In genomic region chr19:10230155-10230903, GRCh38 we compare ENCODE assay signal across 8 cellular contexts. TPM values are rescaled to one million over a fixed set of nuclear protein-coding genes. Genes with fewer than 3 reads are reported as not detected.
DNase-seq lines count a peak whose midpoint lies in the region; ATAC-seq and TF ChIP-seq lines count a peak whose summit lies in the region.

No MANE protein-coding gene starts in this region.

- peaks cover 7% of the 10 kb centered on the region for H3K4me1 ChIP-seq in NT2/D1 (ENCODE audit: insufficient read depth, insufficient read length)
- peaks cover 3% of the 10 kb centered on the region for H3K4me1 ChIP-seq in prostate gland (replicated peaks)
- no peaks in the 10 kb centered on the region for H3K4me1 ChIP-seq in aorta (ENCODE audit: control insufficient read depth in 1 of 2, insufficient read depth in 2 of 2, low read length in 2 of 2)

- H3K9me3 ChIP-seq in NT2/D1 (ENCODE audit: insufficient read depth, low read length), result peaks cover 5% of the 10 kb centered on the region; the same call in 1 of the 2 replicates
- H3K9me3 ChIP-seq in prostate gland, result no peaks in the 10 kb centered on the region
- no peaks in the 10 kb centered on the region for H3K9me3 ChIP-seq in aorta (ENCODE audit: control insufficient read depth, low read length)

- WGBS in prostate gland, result 0% methylated on average over 26 of the region's 72 CpGs
- 0 to 1% methylated on average over 67 to 72 of the region's 72 CpGs for WGBS in aorta, 2 donors

- ATAC-seq in GM19023 (IDR thresholded peaks at IDR 0.05; ENCODE audit: unreplicated experiment) (peak; percentile 23), aorta (ENCODE audit: low FRiP score) (peak; percentile 34)

- DNase-seq in NT2/D1 (ENCODE audit: low read depth, low spot score) (no peak), activated gamma-delta T cell (lab: John Stamatoyannopoulos, UW) (peak; percentile 59), head of caudate nucleus (peak in 33 of 42 donors; percentile 5 to 57 (median 28)), prostate gland (ENCODE audit: low spot score) (no peak), aorta (peak; percentile 79 to 87), AML-193 (lab: John Stamatoyannopoulos, UW) (no peak), NCI-H510A (lab: John Stamatoyannopoulos, UW) (no peak)

- no peak for TF ChIP-seq CTCF in prostate gland (IDR thresholded peaks at IDR 0.05)

- peak overlapping the region; percentile 76 for H3K4me3 ChIP-seq in NT2/D1 (ENCODE audit: insufficient read length, low read depth)
- peak overlapping the region; percentile 59 to 82 for H3K4me3 ChIP-seq in prostate gland
- H3K4me3 ChIP-seq in aorta (ENCODE audit: low read length in 2 of 2), result peak overlapping the region; percentile 44 to 77

- peak overlapping the region; percentile 81 to 83 for H3K27ac ChIP-seq in prostate gland
- no peak overlapping the region for H3K27ac ChIP-seq in aorta (ENCODE audit: low read depth in 1 of 2, low read length in 2 of 2)

- no peaks in the 10 kb centered on the region for H3K27me3 ChIP-seq in NT2/D1 (ENCODE audit: insufficient read depth, insufficient read length)
- H3K27me3 ChIP-seq in prostate gland (replicated peaks; ENCODE audit: insufficient read depth), result no peaks in the 10 kb centered on the region
- no peaks in the 10 kb centered on the region for H3K27me3 ChIP-seq in aorta (ENCODE audit: control insufficient read depth in 1 of 2, insufficient read depth in 2 of 2, low read length in 1 of 2)

- H3K9ac ChIP-seq in NT2/D1 (ENCODE audit: insufficient read length, low read depth), result peak overlapping the region; percentile 92

- H3K36me3 ChIP-seq in NT2/D1 (ENCODE audit: insufficient read depth, insufficient read length, low read length) (no peaks in the 10 kb centered on the region), prostate gland (no peaks in the 10 kb centered on the region), aorta (ENCODE audit: control insufficient read depth in 1 of 2, insufficient read depth in 2 of 2, low read length in 1 of 2) (no peaks in the 10 kb centered on the region)

- no peak for TF ChIP-seq POLR2A in prostate gland (IDR thresholded peaks at IDR 0.05)

- intact Hi-C loops in head of caudate nucleus (cut with DNase I) (no loop called here), prostate gland (cut with DNase I) (no loop called here), aorta (cut with DNase I) (no loop called here)

RNA-seq across cellular contexts. Expression of gene S1PR2, which starts 0.8 kb away (rescaled TPM):
- 1 to 10 TPM; 4.5 to 8.5 TPM for total RNA-seq in prostate gland
- total RNA-seq in aorta, result 10 to 100 TPM in 1 of 2 donors, 1 to 10 TPM in 1; 9.8 to 14.3 TPM
- polyA plus RNA-seq in aorta, result 1 to 10 TPM; 3.3 to 4.2 TPM

RNA-seq across cellular contexts. Expression of gene MRPL4, which starts 21.7 kb away (rescaled TPM):
- 10 to 100 TPM; 72.6 to 75.6 TPM for total RNA-seq in prostate gland
- total RNA-seq in aorta, result 10 to 100 TPM; 22.7 to 25.4 TPM
- 10 to 100 TPM; 27.4 to 38.2 TPM for polyA plus RNA-seq in aorta

RNA-seq across cellular contexts. Expression of gene DNMT1, which starts 35.6 kb away (rescaled TPM):
- 10 to 100 TPM; 29.9 to 50.0 TPM for total RNA-seq in prostate gland
- total RNA-seq in aorta, result 10 to 100 TPM; 59.6 to 89.0 TPM
- polyA plus RNA-seq in aorta, result 10 to 100 TPM in 1 of 2 donors, 1 to 10 TPM in 1; 7.1 to 32.7 TPM

RNA-seq across cellular contexts. Expression of gene ICAM1, which starts 40.6 kb away (rescaled TPM):
- 10 to 100 TPM in 1 of 2 donors, 1 to 10 TPM in 1; 8.9 to 25.1 TPM for total RNA-seq in prostate gland
- 10 to 100 TPM; 41.2 to 43.6 TPM for total RNA-seq in aorta
- 1 to 10 TPM; 4.0 to 6.0 TPM for polyA plus RNA-seq in aorta

RNA-seq across cellular contexts. Expression of gene ICAM4, which starts 56.4 kb away (rescaled TPM):
- total RNA-seq in prostate gland (1 to 10 TPM in 1 of 2 donors, not detected in 1; 1.0 TPM), aorta (1 to 10 TPM in 1 of 2 donors, under 1 TPM in 1; 0.93 to 2.8 TPM)
- polyA plus RNA-seq in aorta, result not detected

Comparison
In these comparisons a context has a peak if more than half of its experiments do, and no peak if none do; other contexts are left out.
1. DNase-seq: peak in activated gamma-delta T cell (single experiment), head of caudate nucleus (33 of 42) and aorta (2 of 2); none in NT2/D1 (single experiment), prostate gland (single experiment), AML-193 (0 of 2) and NCI-H510A (single experiment).
2. H3K27ac ChIP-seq: peak in prostate gland (2 of 2); none in aorta (0 of 2).
3. Peak in every context shown above with its lines, with median percentiles within 50 percentile points of each other: H3K4me3 ChIP-seq.